Comparison of ENCODE assay signal across 19 cellular contexts in the genomic region with DNA sequence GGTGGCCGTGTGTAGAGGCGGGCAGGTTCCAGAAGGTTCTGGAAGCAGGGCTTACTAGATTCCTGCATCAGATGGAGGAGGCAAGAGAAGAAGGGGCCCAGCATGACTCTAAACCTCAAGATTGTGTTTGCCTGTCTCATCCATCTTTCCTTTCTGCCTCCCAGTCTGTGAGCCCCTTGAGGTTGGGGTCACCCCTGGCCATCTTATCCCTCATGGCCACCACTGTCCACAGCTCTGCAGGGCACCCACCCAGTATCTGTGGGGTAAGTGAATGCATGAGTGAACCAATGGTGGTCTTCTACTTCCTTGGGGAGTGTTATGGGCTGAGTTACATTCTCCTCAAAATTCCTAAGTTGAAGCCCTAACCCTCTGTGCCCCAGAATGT.
"Had no signal": no experiment of that assay in that cellular context is flagged by ENCODE, and none has a peak within 500 bp of the region (broad histone marks: within the 10 kb centered on the region; RNA-seq: fewer than 3 reads in every experiment).

No MANE protein-coding gene starts in this region.

- H3K4me1 ChIP-seq: lower lobe of right lung had no signal

- H3K27me3 ChIP-seq: breast epithelium, neutrophil, SJSA1, spleen had no signal

- H3K4me3 ChIP-seq: breast epithelium, heart right ventricle, lower lobe of right lung, SJSA1, spleen, thoracic aorta had no signal

- H3K9me3 ChIP-seq: lower lobe of right lung, neutrophil, SJSA1, thoracic aorta had no signal

- H3K36me3 ChIP-seq: breast epithelium, heart right ventricle, lower lobe of right lung, neutrophil, SJSA1, spleen, thoracic aorta, WERI-Rb-1 had no signal

- H3K27ac ChIP-seq: breast epithelium, heart right ventricle, lower lobe of right lung, neutrophil, SJSA1, spleen, thoracic aorta, WERI-Rb-1 had no signal

- ATAC-seq: heart right ventricle; lower lobe of right lung; naive thymus-derived CD4-positive, alpha-beta T cell had no signal

- FAIRE-seq: endometrium, kidney, TTC549 had no signal

- DNase-seq: activated CD4-positive, alpha-beta T cell treated with anti-CD3 and anti-CD28 coated beads, Interleukin-2, amount 50 U/mL, for 4 hours; activated naive CD8-positive, alpha-beta T cell treated with anti-CD3 and anti-CD28 coated beads for 36 hours; activated T-cell treated with anti-CD3 and anti-CD28 coated beads, Interleukin-2, amount 50 U/mL, for 1 hour; cerebellar nuclear complex; kidney; lower lobe of right lung; stimulated activated CD4-positive, alpha-beta T cell treated with anti-CD3 and anti-CD28 coated beads, Interleukin-4, amount 100 ng/mL, for 1 hour; stimulated activated naive CD4-positive, alpha-beta T cell; T-helper 1 cell had no signal
